In genomic region chr12:53675701-53676607, GRCh38 we compare ENCODE assay signal across 2 cellular contexts.
TF ChIP-seq lines count a peak whose summit lies in the region.

Gene ATP5MC2, minus strand, starts transcription at chr12:53676083. Its CDS starts 3,469 bp downstream, at chr12:53672614.

TF ChIP-seq in IMR-90, 13 proteins besides CTCF, POLR2A, EP300 and RAD21:
- 0 out of 2 replicates have a peak, but pooled peaks have one; percentile 46 for TF ChIP-seq CHD1 (IDR thresholded peaks at IDR 0.05; ENCODE audit: low read depth, low read length)
- 0 out of 2 replicates have a peak, but pooled peaks have one; percentile 44 for TF ChIP-seq ELK1 (IDR thresholded peaks at IDR 0.05; ENCODE audit: borderline replicate concordance, low read depth, low read length)
- peak; percentile 62 for TF ChIP-seq MAFK (IDR thresholded peaks at IDR 0.05; ENCODE audit: low read depth, low read length)
- TF ChIP-seq SMC3 (IDR thresholded peaks at IDR 0.05; ENCODE audit: low read depth, low read length) = peak; percentile 97
- no peak for TF ChIP-seq FOS (IDR thresholded peaks at IDR 0.05; ENCODE audit: low read depth, low read length)
- TF ChIP-seq MXI1 (IDR thresholded peaks at IDR 0.05; ENCODE audit: borderline replicate concordance, low read depth, low read length) = peak; percentile 60; the same call in 1 of the 2 replicates
- 0 out of 2 replicates have a peak, but pooled peaks have one; percentile 2 for TF ChIP-seq BHLHE40 (IDR thresholded peaks at IDR 0.05; ENCODE audit: low read depth, low read length)
- no peak for TF ChIP-seq RFX5 (IDR thresholded peaks at IDR 0.05; ENCODE audit: low read depth, low read length)
- no peak; the same call in 1 of the 2 replicates for TF ChIP-seq MAZ (IDR thresholded peaks at IDR 0.05; ENCODE audit: borderline replicate concordance, low read depth, low read length)
- TF ChIP-seq CEBPB (IDR thresholded peaks at IDR 0.05; ENCODE audit: low read depth, low read length) = peak; percentile 100

TF ChIP-seq in endothelial cell of umbilical vein, 7 proteins besides CTCF, POLR2A, EP300 and RAD21:
- TF ChIP-seq MYC (IDR thresholded peaks at IDR 0.05; ENCODE audit: low read depth, low read length) = peak; percentile 60
- TF ChIP-seq POLR2AphosphoS5 (IDR thresholded peaks at IDR 0.05; ENCODE audit: insufficient read depth, low read depth, low read length) = peak; percentile 94
- TF ChIP-seq GATA2 (IDR thresholded peaks at IDR 0.05; ENCODE audit: insufficient read depth, insufficient read length, low read depth, low read length) = no peak
- TF ChIP-seq MAX (IDR thresholded peaks at IDR 0.05; ENCODE audit: insufficient read depth, insufficient read length) = no peak
- no peak for TF ChIP-seq FOS (IDR thresholded peaks at IDR 0.05; ENCODE audit: borderline replicate concordance, insufficient read depth, low read length)
- no peak for TF ChIP-seq EZH2 (IDR thresholded peaks at IDR 0.05; ENCODE audit: borderline replicate concordance, low read depth, low read length, severe bottlenecking)
- TF ChIP-seq JUN (IDR thresholded peaks at IDR 0.05; ENCODE audit: borderline replicate concordance, insufficient read depth, insufficient read length, low read depth) = no peak
